18 cellular contexts compared by ENCODE assay signal in genomic region chr7:68409851-68410250, GRCh38.
DNase-seq lines count a peak whose midpoint lies in the region; ATAC-seq and TF ChIP-seq lines count a peak whose summit lies in the region.
"Had no signal": no experiment of that assay in that cellular context is flagged by ENCODE, and none has a peak within 500 bp of the region (broad histone marks: within the 10 kb centered on the region; RNA-seq: fewer than 3 reads in every experiment).

No MANE protein-coding gene starts in this region.

- peaks cover 5% of the 10 kb centered on the region for H3K9me3 Mint-ChIP-seq in WTC11

- POLR2A ChIA-PET in WTC11 (lab: Charles Lee), result no interaction called here

- H3K27ac Mint-ChIP-seq in WTC11 (peak overlapping the region; percentile 86), T-helper 17 cell (no peak overlapping the region)
- H3K27ac Mint-ChIP-seq: CD14-positive monocyte; CD4-positive, alpha-beta memory T cell had no signal

- no peak overlapping the region for H3K9ac ChIP-seq in HUES48 (ENCODE audit: low read depth, low read length)
- H3K9ac ChIP-seq: BLaER1 had no signal

- H3K27ac ChIP-seq in HUES48 (ENCODE audit: low read depth, low read length), result peak overlapping the region; percentile 77
- H3K27ac ChIP-seq: BLaER1, HL-60 had no signal

- peaks cover 37% of the 10 kb centered on the region for H3K4me1 Mint-ChIP-seq in WTC11
- no peaks in the 10 kb centered on the region for H3K4me1 Mint-ChIP-seq in T-helper 17 cell
- H3K4me1 Mint-ChIP-seq: CD14-positive monocyte; CD4-positive, alpha-beta memory T cell had no signal

- H3K9me3 ChIP-seq in HUES48 (ENCODE audit: control insufficient read depth, insufficient read depth, low read length) (no peaks in the 10 kb centered on the region), T-helper 17 cell (ENCODE audit: control insufficient read depth, low read length, poor library complexity, severe bottlenecking) (no peaks in the 10 kb centered on the region), MG63 (no peaks in the 10 kb centered on the region)
- H3K9me3 ChIP-seq: BLaER1, HAP-1 had no signal

- H3K4me3 ChIP-seq in HUES48 (ENCODE audit: low read depth, low read length), result no peak overlapping the region
- H3K4me3 ChIP-seq in MG63, result no peak overlapping the region
- H3K4me3 ChIP-seq: BLaER1, HAP-1 had no signal

- ATAC-seq in WTC11, result peak; percentile 77
- ATAC-seq in T-helper 17 cell, result no peak

- H3K27me3 ChIP-seq in HUES48 (ENCODE audit: control insufficient read depth, insufficient read depth, low read length) (no peaks in the 10 kb centered on the region), MG63 (no peaks in the 10 kb centered on the region)
- H3K27me3 ChIP-seq: BLaER1 had no signal

- peaks cover 14% of the 10 kb centered on the region; the same call in 1 of the 2 replicates for H3K4me1 ChIP-seq in HUES48 (ENCODE audit: control insufficient read depth, insufficient read depth, low read length)
- H3K4me1 ChIP-seq: BLaER1, HAP-1 had no signal

- CTCF ChIA-PET in WTC11 (lab: Charles Lee), result no interaction called here

- peak overlapping the region; percentile 13; the same call in 1 of the 2 replicates for H3K4me3 Mint-ChIP-seq in WTC11
- no peak overlapping the region for H3K4me3 Mint-ChIP-seq in T-helper 17 cell
- H3K4me3 Mint-ChIP-seq: CD14-positive monocyte; CD4-positive, alpha-beta memory T cell had no signal

- TF ChIP-seq CTCF in WTC11 (IDR thresholded peaks at IDR 0.05), result no peak

- H3K36me3 ChIP-seq in HUES48 (ENCODE audit: control insufficient read depth, insufficient read depth, low read length) (no peaks in the 10 kb centered on the region), MG63 (no peaks in the 10 kb centered on the region)
- H3K36me3 ChIP-seq: BLaER1, HAP-1 had no signal

- H3K36me3 Mint-ChIP-seq in WTC11, result 0 out of 2 replicates have a peak, but pooled peaks cover 4% of the 10 kb centered on the region
- H3K36me3 Mint-ChIP-seq in T-helper 17 cell (ENCODE audit: low read depth), result no peaks in the 10 kb centered on the region
- H3K36me3 Mint-ChIP-seq: CD14-positive monocyte; CD4-positive, alpha-beta memory T cell had no signal

- H3K27me3 Mint-ChIP-seq in WTC11 (ENCODE audit: low read depth), result no peaks in the 10 kb centered on the region
- no peaks in the 10 kb centered on the region for H3K27me3 Mint-ChIP-seq in T-helper 17 cell
- H3K27me3 Mint-ChIP-seq: CD4-positive, alpha-beta memory T cell had no signal

- DNase-seq in ELF-1 (ENCODE audit: low read depth, low spot score), result peak; percentile 56
- DNase-seq in WTC11 (ENCODE audit: low spot score), result no peak
- DNase-seq in islet precursor cell, result peak; percentile 4
- no peak for DNase-seq in cerebellar cortex (ENCODE audit: low spot score)
- no peak for DNase-seq in T-helper 17 cell
- DNase-seq in MG63, result no peak
- DNase-seq: 8988T; Calu3; CD4-positive, alpha-beta memory T cell; DMS53; GDM1; GOT3; KG1 had no signal

TF ChIP-seq in WTC11, 78 proteins besides CTCF, POLR2A, EP300 and RAD21:
- TF ChIP-seq EMX1 (CRISPR knock-in tag; IDR thresholded peaks at IDR 0.05), result no peak
- TF ChIP-seq NR1H2 (CRISPR knock-in tag; IDR thresholded peaks at IDR 0.05), result no peak
- no peak for TF ChIP-seq ERG (CRISPR knock-in tag; IDR thresholded peaks at IDR 0.05)
- no peak for TF ChIP-seq USF1 (CRISPR knock-in tag; IDR thresholded peaks at IDR 0.05)
- TF ChIP-seq ATF6 (CRISPR knock-in tag; IDR thresholded peaks at IDR 0.05), result no peak

Comparison
In these comparisons a context has a peak if more than half of its experiments do, and no peak if none do; other contexts are left out.
1. DNase-seq: peak in ELF-1 (single experiment) and islet precursor cell (single experiment); none in WTC11 (single experiment), cerebellar cortex (single experiment), T-helper 17 cell (0 of 3) and MG63 (single experiment).